Comparison of ENCODE assay signal across 11 cellular contexts in the genomic region with DNA sequence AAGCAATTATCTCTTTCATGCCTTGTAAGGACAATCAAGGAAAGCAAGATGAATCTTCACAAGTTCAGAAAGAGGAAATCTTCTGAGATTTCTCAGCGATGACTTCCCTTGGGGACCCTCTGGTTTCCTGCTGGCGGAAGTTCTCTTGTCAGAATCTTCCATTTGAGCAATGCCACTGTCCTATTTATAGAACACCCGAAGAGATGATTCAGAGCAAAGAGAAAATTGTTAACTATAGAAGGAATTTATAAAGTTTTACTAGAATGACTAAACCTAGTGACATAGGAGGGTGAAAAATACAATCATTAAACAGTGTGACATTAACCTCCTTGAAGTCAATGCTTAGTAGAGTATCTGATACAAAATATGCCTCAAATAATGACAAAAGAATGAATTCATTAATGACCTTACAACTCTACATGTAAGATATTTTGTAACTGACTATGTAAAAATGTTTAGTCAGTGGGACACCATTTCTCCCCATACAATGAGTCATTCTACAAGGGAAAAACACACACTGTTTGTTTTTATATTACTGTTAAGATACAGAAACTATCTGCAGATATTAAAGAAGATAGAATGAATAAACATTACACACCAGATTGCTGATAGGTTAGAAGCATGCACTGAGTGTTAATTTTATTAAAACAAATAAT.
DNase-seq lines count a peak whose midpoint lies in the region; ATAC-seq, FAIRE-seq and TF ChIP-seq lines count a peak whose summit lies in the region.
"Had no signal": no experiment of that assay in that cellular context is flagged by ENCODE, and none has a peak within 500 bp of the region (broad histone marks: within the 10 kb centered on the region; RNA-seq: fewer than 3 reads in every experiment).

No MANE protein-coding gene starts in this region.

- POLR2A ChIA-PET in RWPE1 (lab: Yijun Ruan, JAX; ENCODE audit: low non-redundant PET), result no interaction called here
- POLR2A ChIA-PET in CD8-positive, alpha-beta T cell (lab: Charles Lee), result no interaction called here

- H3K4me2 ChIP-seq in astrocyte (ENCODE audit: low read length), result peak overlapping the region; percentile 48

- no peaks in the 10 kb centered on the region for H4K20me1 ChIP-seq in astrocyte (ENCODE audit: insufficient read depth, low read length)

- H3K36me3 ChIP-seq in astrocyte (ENCODE audit: insufficient read depth, low read length), result no peaks in the 10 kb centered on the region
- H3K36me3 ChIP-seq in CD8-positive, alpha-beta T cell (ENCODE audit: insufficient read depth, low read length), result no peaks in the 10 kb centered on the region

- DNase-seq in Caki2 (ENCODE audit: low read depth), result peak; percentile 51
- no peak for DNase-seq in astrocyte (ENCODE audit: low read depth)
- DNase-seq in RWPE1 (ENCODE audit: low spot score), result no peak
- DNase-seq in CD8-positive, alpha-beta T cell, result no peak
- no peak for DNase-seq in DMS79 treated with DMSO at 0.1 percent for 48 hours (lab: John Stamatoyannopoulos, UW)
- no peak for DNase-seq in Calu3
- DNase-seq: left colon; stimulated activated naive CD8-positive, alpha-beta T cell treated with anti-CD3 and anti-CD28 coated beads, Interleukin-15, Interleukin-2, amounts not matched to agents 100 U/mL and 50 U/mL, for 24 hours had no signal

- no peak overlapping the region for H2AFZ ChIP-seq in astrocyte (ENCODE audit: low read depth, low read length)

- FAIRE-seq in astrocyte (lab: Jason Lieb, UNC), result no peak

- intact Hi-C loops in CD8-positive, alpha-beta T cell (cut with DNase I, micrococcal nuclease), result no loop called here
- intact Hi-C loops in Calu3 (cut with micrococcal nuclease; ENCODE audit: unreplicated experiment), result no loop called here

- no peaks in the 10 kb centered on the region for H3K4me1 Mint-ChIP-seq in astrocyte (ENCODE audit: low read depth, unreplicated experiment)
- H3K4me1 Mint-ChIP-seq in CD8-positive, alpha-beta T cell (ENCODE audit: low read depth), result no peaks in the 10 kb centered on the region
- H3K4me1 Mint-ChIP-seq in Calu3 (ENCODE audit: low read depth, unreplicated experiment), result no peaks in the 10 kb centered on the region

- peak overlapping the region; percentile 53 for H3K27ac ChIP-seq in astrocyte (ENCODE audit: low read depth, low read length)
- no peak overlapping the region for H3K27ac ChIP-seq in RWPE1
- no peak overlapping the region for H3K27ac ChIP-seq in CD8-positive, alpha-beta T cell (ENCODE audit: low read depth, low read length)
- H3K27ac ChIP-seq: C4-2B had no signal

- CTCF ChIA-PET in RWPE1 (lab: Yijun Ruan, JAX) (interaction anchor here (0.7 kb wide), 1 partner anchor 257 kb away, joined by 5 read pairs; no protein-coding TSS in a partner anchor), Calu3 (lab: Charles Lee) (no interaction called here)
- CTCF ChIA-PET in CD8-positive, alpha-beta T cell (lab: Charles Lee), result no interaction called here

- H3K27ac Mint-ChIP-seq in astrocyte (ENCODE audit: unreplicated experiment) (no peak overlapping the region), Calu3 (ENCODE audit: unreplicated experiment) (no peak overlapping the region)
- no peak overlapping the region for H3K27ac Mint-ChIP-seq in CD8-positive, alpha-beta T cell

- no peaks in the 10 kb centered on the region for H3K4me1 ChIP-seq in astrocyte (ENCODE audit: insufficient read depth, low read length)
- no peaks in the 10 kb centered on the region for H3K4me1 ChIP-seq in CD8-positive, alpha-beta T cell (ENCODE audit: insufficient read depth, low read length)

- H3K9me3 ChIP-seq in astrocyte (ENCODE audit: insufficient read depth, low read depth, low read length), result no peaks in the 10 kb centered on the region
- H3K9me3 ChIP-seq in CD8-positive, alpha-beta T cell (ENCODE audit: low read length), result no peaks in the 10 kb centered on the region

- TF ChIP-seq CTCF in astrocyte (IDR thresholded peaks at IDR 0.05; ENCODE audit: insufficient read depth, low read depth, low read length) (no peak), RWPE1 (conservative IDR thresholded peaks at IDR 0.05; ENCODE audit: low read depth) (no peak), Calu3 (IDR thresholded peaks at IDR 0.05; ENCODE audit: unreplicated experiment) (no peak)
- TF ChIP-seq CTCF in CD8-positive, alpha-beta T cell (IDR thresholded peaks at IDR 0.05), result no peak

- in situ Hi-C loops in Caki2 (cut with HindIII; ENCODE audit: low pct_unique_long_range_greater_than_20kb, low sequenced_read_pairs), result no loop called here

- no peaks in the 10 kb centered on the region for H3K27me3 ChIP-seq in astrocyte (ENCODE audit: insufficient read depth, low read length)
- no peaks in the 10 kb centered on the region for H3K27me3 ChIP-seq in CD8-positive, alpha-beta T cell (ENCODE audit: insufficient read depth, low read length)

- H3K79me2 ChIP-seq in astrocyte (ENCODE audit: insufficient read depth, low read length), result no peaks in the 10 kb centered on the region

- BruUV-seq in Calu3 (replicated peaks; lab: Mats Ljungman, UMichigan), result no TSS peak

- H3K36me3 Mint-ChIP-seq in astrocyte (ENCODE audit: low read depth, unreplicated experiment) (no peaks in the 10 kb centered on the region), Calu3 (ENCODE audit: insufficient read depth, unreplicated experiment) (no peaks in the 10 kb centered on the region)
- no peaks in the 10 kb centered on the region for H3K36me3 Mint-ChIP-seq in CD8-positive, alpha-beta T cell

- ATAC-seq in GM21529 (IDR thresholded peaks at IDR 0.05; ENCODE audit: unreplicated experiment), result peak; percentile 89
- ATAC-seq in HG03432 (IDR thresholded peaks at IDR 0.05; ENCODE audit: unreplicated experiment), result peak; percentile 88
- ATAC-seq in CD8-positive, alpha-beta T cell, result no peak
- ATAC-seq: left colon; stimulated activated naive CD8-positive, alpha-beta T cell treated with anti-CD3 and anti-CD28 coated beads, Interleukin-15, Interleukin-2, amounts not matched to agents 100 U/mL and 50 U/mL, for 24 hours had no signal

- H3K4me3 ChIP-seq in astrocyte (ENCODE audit: insufficient read depth, low read depth, low read length), result no peak overlapping the region
- H3K4me3 ChIP-seq in CD8-positive, alpha-beta T cell (ENCODE audit: low read depth, low read length), result no peak overlapping the region

- H3K27me3 Mint-ChIP-seq in astrocyte (ENCODE audit: low read depth, unreplicated experiment), result no peaks in the 10 kb centered on the region
- no peaks in the 10 kb centered on the region for H3K27me3 Mint-ChIP-seq in CD8-positive, alpha-beta T cell (ENCODE audit: low read depth)
- no peaks in the 10 kb centered on the region for H3K27me3 Mint-ChIP-seq in Calu3 (ENCODE audit: unreplicated experiment)

- H3K9me3 Mint-ChIP-seq in astrocyte (ENCODE audit: unreplicated experiment) (no peaks in the 10 kb centered on the region), Calu3 (ENCODE audit: low read depth, unreplicated experiment) (peaks cover 14% of the 10 kb centered on the region)
- H3K9me3 Mint-ChIP-seq in CD8-positive, alpha-beta T cell, result peaks cover 8% of the 10 kb centered on the region

- H3K4me3 Mint-ChIP-seq in astrocyte (ENCODE audit: unreplicated experiment) (no peak overlapping the region), Calu3 (ENCODE audit: low read depth, unreplicated experiment) (no peak overlapping the region)
- no peak overlapping the region for H3K4me3 Mint-ChIP-seq in CD8-positive, alpha-beta T cell

- no peak overlapping the region for H3K9ac ChIP-seq in astrocyte (ENCODE audit: low read length)
